ENCODE assay signal across 8 cellular contexts in genomic region chr15:99424978-99425665, GRCh38.
DNase-seq lines count a peak whose midpoint lies in the region; TF ChIP-seq lines count a peak whose summit lies in the region.

No MANE protein-coding gene starts in this region.

- peaks cover 15% of the 10 kb centered on the region for H3K4me1 ChIP-seq in ACC112 (ENCODE audit: control insufficient read depth, insufficient read depth, low read length, unreplicated experiment)
- H3K4me1 ChIP-seq in rectal smooth muscle tissue (ENCODE audit: control insufficient read depth, insufficient read depth, low read length), result peaks cover 14% of the 10 kb centered on the region
- H3K4me1 ChIP-seq in vagina, result peaks cover 23% of the 10 kb centered on the region

- no peaks in the 10 kb centered on the region for H3K27me3 ChIP-seq in ACC112 (ENCODE audit: insufficient read depth, low read length)
- no peaks in the 10 kb centered on the region for H3K27me3 ChIP-seq in rectal smooth muscle tissue (ENCODE audit: control insufficient read depth, insufficient read depth, low read length)
- H3K27me3 ChIP-seq in vagina, result no peaks in the 10 kb centered on the region

- TF ChIP-seq CTCF in GM20000 (IDR thresholded peaks at IDR 0.05; ENCODE audit: extremely low read depth, missing control alignments), result no peak
- no peak for TF ChIP-seq CTCF in vagina (IDR thresholded peaks at IDR 0.05)

- TF ChIP-seq EP300 in Ishikawa (IDR thresholded peaks at IDR 0.05; ENCODE audit: borderline replicate concordance), result no peak

- no peak for TF ChIP-seq RAD21 in Ishikawa (IDR thresholded peaks at IDR 0.05; ENCODE audit: low read depth)

- no peaks in the 10 kb centered on the region for H3K9me3 ChIP-seq in vagina

- no peaks in the 10 kb centered on the region for H3K79me2 ChIP-seq in ACC112 (ENCODE audit: control insufficient read depth, insufficient read depth, low read length, unreplicated experiment)

- intact Hi-C loops in vagina (cut with DNase I), result no loop called here

- peak overlapping the region; percentile 24 for H3K9ac ChIP-seq in rectal smooth muscle tissue (ENCODE audit: low read length)

- H2AFZ ChIP-seq in ACC112 (ENCODE audit: low read length, unreplicated experiment), result peak overlapping the region; percentile 67

- H3K36me3 ChIP-seq in ACC112 (ENCODE audit: insufficient read depth, low read length), result no peaks in the 10 kb centered on the region
- H3K36me3 ChIP-seq in rectal smooth muscle tissue (ENCODE audit: control insufficient read depth, insufficient read depth, low read length), result no peaks in the 10 kb centered on the region
- no peaks in the 10 kb centered on the region for H3K36me3 ChIP-seq in vagina

- H3K27ac ChIP-seq in ACC112 (ENCODE audit: low read depth, low read length), result no peak overlapping the region; the same call in 1 of the 2 replicates
- peak overlapping the region; percentile 76 for H3K27ac ChIP-seq in rectal smooth muscle tissue (ENCODE audit: low read depth, low read length)
- H3K27ac ChIP-seq in vagina, result peak overlapping the region; percentile 78

- peak; percentile 71 for DNase-seq in GM20000 (ENCODE audit: low spot score)
- DNase-seq in activated T-cell treated with anti-CD3 and anti-CD28 coated beads for 24 hours (ENCODE audit: low read depth), result peak; percentile 48
- peak; percentile 79 for DNase-seq in fibroblast of peridontal ligament (ENCODE audit: extremely low read depth)
- DNase-seq in vagina (ENCODE audit: extremely low spot score in 2 of 2), result no peak
- DNase-seq in ecto neural progenitor cell (ENCODE audit: low spot score), result no peak

- no peak for TF ChIP-seq POLR2A in vagina (IDR thresholded peaks at IDR 0.05)

- H3K4me3 ChIP-seq in ACC112 (ENCODE audit: low read depth, low read length), result no peak overlapping the region
- H3K4me3 ChIP-seq in rectal smooth muscle tissue (ENCODE audit: low read length), result no peak overlapping the region
- no peak overlapping the region for H3K4me3 ChIP-seq in vagina

TF ChIP-seq in Ishikawa, 13 proteins besides CTCF, POLR2A, EP300 and RAD21:
- TF ChIP-seq FOXM1 (IDR thresholded peaks at IDR 0.05; ENCODE audit: borderline replicate concordance, low read depth) (no peak), ZBTB7A (IDR thresholded peaks at IDR 0.05; ENCODE audit: low read depth) (0 out of 2 replicates have a peak, but pooled peaks have one; percentile 44)

Comparison
In these comparisons a context has a peak if more than half of its experiments do, and no peak if none do; other contexts are left out.
1. DNase-seq: peak in GM20000 (single experiment), activated T-cell treated with anti-CD3 and anti-CD28 coated beads for 24 hours (single experiment) and fibroblast of peridontal ligament (single experiment); none in vagina (0 of 2) and ecto neural progenitor cell (single experiment).